17 cellular contexts compared by ENCODE assay signal in the genomic region with DNA sequence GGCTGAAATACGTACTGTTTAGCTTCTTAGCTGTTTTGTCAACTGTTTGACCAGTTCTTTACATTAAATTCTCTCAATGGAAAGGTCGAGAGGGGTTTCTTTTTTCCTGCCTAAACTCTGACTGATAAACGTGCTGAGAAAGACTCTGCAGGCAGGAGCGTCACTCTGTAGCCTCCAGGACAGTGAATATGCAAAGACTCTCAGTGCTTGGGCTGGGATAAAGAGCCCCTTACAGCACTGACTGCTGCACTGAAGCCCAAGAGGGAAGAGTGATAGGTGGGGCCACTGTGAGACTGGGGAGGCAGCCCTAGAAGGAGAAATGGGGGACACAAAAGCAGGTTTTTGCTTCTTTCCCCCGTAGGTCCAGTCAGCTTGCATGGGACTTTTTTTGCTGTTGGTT.
DNase-seq lines count a peak whose midpoint lies in the region; ATAC-seq and TF ChIP-seq lines count a peak whose summit lies in the region.
"Had no signal": no experiment of that assay in that cellular context is flagged by ENCODE, and none has a peak within 500 bp of the region (broad histone marks: within the 10 kb centered on the region; RNA-seq: fewer than 3 reads in every experiment).

No MANE protein-coding gene starts in this region.

- H3K36me3 ChIP-seq in HUES48 (ENCODE audit: control insufficient read depth, insufficient read depth, low read length) (no peaks in the 10 kb centered on the region), thyroid gland (no peaks in the 10 kb centered on the region)
- H3K36me3 ChIP-seq: HAP-1 had no signal

- DNase-seq in thyroid gland (no peak), DMS153 treated with DMSO at 0.1 percent for 48 hours (lab: John Stamatoyannopoulos, UW; ENCODE audit: unreplicated experiment) (no peak)
- DNase-seq: Calu3; CD8-positive, alpha-beta T cell; DND-41; EL had no signal

- peaks cover 13% of the 10 kb centered on the region; the same call in 1 of the 2 replicates for H3K4me1 ChIP-seq in HUES48 (ENCODE audit: control insufficient read depth, insufficient read depth, low read length)
- peaks cover 32 to 40% of the 10 kb centered on the region in 2 donors for H3K4me1 ChIP-seq in thyroid gland
- H3K4me1 ChIP-seq: HAP-1 had no signal

- no peak for TF ChIP-seq POLR2A in thyroid gland (IDR thresholded peaks at IDR 0.05)

- no peak overlapping the region for H3K4me3 Mint-ChIP-seq in brain
- no peak overlapping the region for H3K4me3 Mint-ChIP-seq in nephron
- H3K4me3 Mint-ChIP-seq: B cell; CD8-positive, alpha-beta T cell; IgD-negative memory B cell had no signal

- H3K27me3 Mint-ChIP-seq in brain (peaks cover 7% of the 10 kb centered on the region), nephron (ENCODE audit: low read depth) (peaks cover 4% of the 10 kb centered on the region)
- H3K27me3 Mint-ChIP-seq: IgD-negative memory B cell had no signal

- ATAC-seq in GM21526 (IDR thresholded peaks at IDR 0.05; ENCODE audit: low FRiP score, unreplicated experiment) (no peak), HG03196 (IDR thresholded peaks at IDR 0.05; ENCODE audit: unreplicated experiment) (no peak)
- ATAC-seq: CD8-positive, alpha-beta T cell; GM12878; HepG2 had no signal

- H3K27me3 ChIP-seq in HUES48 (ENCODE audit: control insufficient read depth, insufficient read depth, low read length) = no peaks in the 10 kb centered on the region; the same call in 1 of the 2 replicates
- no peaks in the 10 kb centered on the region for H3K27me3 ChIP-seq in thyroid gland
- H3K27me3 ChIP-seq: BLaER1 treated with 17β-estradiol and CSF1 and Interleukin-3, amounts not matched to agents 10 nM and 100 nM had no signal

- H3K36me3 Mint-ChIP-seq in brain (peaks cover 12% of the 10 kb centered on the region), nephron (ENCODE audit: low read depth) (peaks cover 9% of the 10 kb centered on the region)
- H3K36me3 Mint-ChIP-seq: CD8-positive, alpha-beta T cell; IgD-negative memory B cell had no signal

- no peak for TF ChIP-seq CTCF in brain (conservative IDR thresholded peaks at IDR 0.05)
- no peak for TF ChIP-seq CTCF in nephron (IDR thresholded peaks at IDR 0.05; ENCODE audit: unreplicated experiment in 3 of 3)
- TF ChIP-seq CTCF in thyroid gland (IDR thresholded peaks at IDR 0.05) = no peak

- H3K9me3 ChIP-seq in HUES48 (ENCODE audit: control insufficient read depth, insufficient read depth, low read length) (no peaks in the 10 kb centered on the region), thyroid gland (no peaks in the 10 kb centered on the region)
- H3K9me3 ChIP-seq: HAP-1 had no signal

- peaks cover 37% of the 10 kb centered on the region for H3K4me1 Mint-ChIP-seq in brain
- H3K4me1 Mint-ChIP-seq in nephron = peaks cover 36% of the 10 kb centered on the region
- H3K4me1 Mint-ChIP-seq: B cell, IgD-negative memory B cell had no signal

- H3K4me3 ChIP-seq in HUES48 (ENCODE audit: low read depth, low read length) (no peak overlapping the region), thyroid gland (replicated peaks in 1 of 3) (no peak overlapping the region)
- H3K4me3 ChIP-seq: BLaER1 treated with 17β-estradiol and CSF1 and Interleukin-3, amounts not matched to agents 10 nM and 100 nM; GM12878; HAP-1 had no signal

- H3K9me3 Mint-ChIP-seq in brain (peaks cover 0 to 13% (median 10%) of the 10 kb centered on the region in 5 experiments), nephron (peaks cover 7% of the 10 kb centered on the region)
- H3K9me3 Mint-ChIP-seq: CD8-positive, alpha-beta T cell had no signal

- H3K27ac ChIP-seq in HUES48 (ENCODE audit: low read depth, low read length) = peak overlapping the region; percentile 34
- peak overlapping the region; percentile 76 to 91 (median 77) for H3K27ac ChIP-seq in thyroid gland
- H3K27ac ChIP-seq: BLaER1 treated with 17β-estradiol and CSF1 and Interleukin-3, amounts not matched to agents 10 nM and 100 nM had no signal

- 78 to 79% methylated on average over 5 of the region's 5 CpGs for WGBS in thyroid gland, 2 donors

- H3K9ac ChIP-seq in HUES48 (ENCODE audit: low read depth, low read length) = no peak overlapping the region
- H3K9ac ChIP-seq: BLaER1 treated with 17β-estradiol and CSF1 and Interleukin-3, amounts not matched to agents 10 nM and 100 nM had no signal

- H3K27ac Mint-ChIP-seq in brain (peak overlapping the region in 4 of 5 experiments; percentile 7 to 19 (median 12)), nephron (peak overlapping the region; percentile 90 to 95 (median 93))
- H3K27ac Mint-ChIP-seq: B cell; CD8-positive, alpha-beta T cell; IgD-negative memory B cell had no signal

- intact Hi-C loops in thyroid gland (cut with DNase I) = no loop called here
